Comparison of ENCODE assay signal across 8 cellular contexts in the genomic region with DNA sequence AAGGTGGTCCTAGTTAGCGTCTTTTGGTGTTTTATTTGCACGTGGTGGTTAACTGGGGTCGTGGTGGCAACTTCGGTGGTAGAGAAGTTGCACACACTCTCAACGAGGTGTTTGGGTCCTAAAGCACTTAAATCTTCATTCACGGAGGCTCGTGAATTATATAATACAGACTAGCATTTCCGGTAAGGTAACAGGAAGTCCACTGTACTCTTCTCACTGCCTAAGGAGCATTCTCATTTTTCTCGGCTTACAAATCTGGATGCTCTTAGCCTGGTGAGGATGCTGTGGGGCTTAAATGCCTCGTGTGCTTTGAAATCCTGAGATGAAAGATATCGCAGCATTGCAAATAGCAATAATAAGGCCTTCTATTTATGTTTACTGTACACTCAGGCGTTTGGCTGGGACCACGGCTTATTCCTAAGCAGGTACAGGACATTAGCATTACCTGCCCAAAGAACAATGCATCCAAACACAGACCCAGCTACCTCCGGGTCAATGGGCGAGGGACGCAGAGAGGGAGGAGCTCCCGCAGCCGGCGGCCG. TPM values are rescaled to one million over a fixed set of nuclear protein-coding genes. Genes with fewer than 3 reads are reported as not detected.
A peak's percentile ranks its signal among the peaks of the same experiment; 100 is the strongest.
DNase-seq lines count a peak whose midpoint lies in the region; ATAC-seq and TF ChIP-seq lines count a peak whose summit lies in the region.

No MANE protein-coding gene starts in this region.

- H3K36me3 Mint-ChIP-seq in endothelial cell (ENCODE audit: low read depth, unreplicated experiment): peaks cover 4% of the 10 kb centered on the region
- peaks cover under 1 to 25% (median 18%) of the 10 kb centered on the region in 5 donors for H3K36me3 Mint-ChIP-seq in naive thymus-derived CD4-positive, alpha-beta T cell

- H3K9me3 ChIP-seq in naive thymus-derived CD4-positive, alpha-beta T cell (ENCODE audit: control insufficient read depth in 2 of 3, low read length in 3 of 3): no peaks in the 10 kb centered on the region

- peaks cover 10% of the 10 kb centered on the region for H3K27me3 Mint-ChIP-seq in endothelial cell (ENCODE audit: unreplicated experiment)
- no peaks in the 10 kb centered on the region for H3K27me3 Mint-ChIP-seq in naive thymus-derived CD4-positive, alpha-beta T cell

- peak; percentile 55 for DNase-seq in NCI-H748 (lab: John Stamatoyannopoulos, UW; ENCODE audit: unreplicated experiment)
- DNase-seq in NCI-H748 treated with DMSO at 0.1 percent for 48 hours (lab: John Stamatoyannopoulos, UW): no peak
- peak; percentile 5 for DNase-seq in HS-27A (ENCODE audit: low read depth)
- peak; percentile 40 for DNase-seq in SK-N-DZ (ENCODE audit: low spot score)
- no peak for DNase-seq in endothelial cell (ENCODE audit: low spot score)
- peak in 8 of 9 donors; percentile 17 to 54 (median 44) for DNase-seq in naive thymus-derived CD4-positive, alpha-beta T cell
- DNase-seq in ecto neural progenitor cell (ENCODE audit: low spot score): no peak
- DNase-seq in islet precursor cell: no peak

- H3K4me3 Mint-ChIP-seq in endothelial cell (ENCODE audit: unreplicated experiment): peak overlapping the region; percentile 93
- H3K4me3 Mint-ChIP-seq in naive thymus-derived CD4-positive, alpha-beta T cell: peak overlapping the region; percentile 88 to 98 (median 94)

- CTCF ChIA-PET in naive thymus-derived CD4-positive, alpha-beta T cell (lab: Charles Lee): interaction anchor here (0.8 to 1.2 kb wide), 2 partner anchors 43 to 118 kb away, joined by 3 read pairs; no protein-coding TSS in a partner anchor

- peaks cover 17 to 26% (median 21%) of the 10 kb centered on the region in 3 experiments for H3K36me3 ChIP-seq in naive thymus-derived CD4-positive, alpha-beta T cell (ENCODE audit: control insufficient read depth in 2 of 3, insufficient read depth in 3 of 3, low read length in 3 of 3)

- H3K4me1 Mint-ChIP-seq in endothelial cell (ENCODE audit: unreplicated experiment): peaks cover 17% of the 10 kb centered on the region
- H3K4me1 Mint-ChIP-seq in naive thymus-derived CD4-positive, alpha-beta T cell: peaks cover 35 to 77% (median 60%) of the 10 kb centered on the region in 7 donors

- H3K9me3 Mint-ChIP-seq in endothelial cell (ENCODE audit: unreplicated experiment): no peaks in the 10 kb centered on the region
- H3K9me3 Mint-ChIP-seq in naive thymus-derived CD4-positive, alpha-beta T cell: no peaks in the 10 kb centered on the region

- peaks cover 26 to 33% of the 10 kb centered on the region in 2 donors for H3K4me1 ChIP-seq in naive thymus-derived CD4-positive, alpha-beta T cell (ENCODE audit: control insufficient read depth in 2 of 2, insufficient read depth in 2 of 2, low read length in 2 of 2)

- TF ChIP-seq CTCF in endothelial cell (IDR thresholded peaks at IDR 0.05; ENCODE audit: unreplicated experiment): no peak

- POLR2A ChIA-PET in naive thymus-derived CD4-positive, alpha-beta T cell (lab: Charles Lee): interaction anchor here (0.7 to 3.5 kb wide), 11 partner anchors 10 to 1394 kb away, joined by 3 to 26 read pairs (median 6); a partner anchor contains a TSS

- H3K4me3 ChIP-seq in naive thymus-derived CD4-positive, alpha-beta T cell (ENCODE audit: low read length): peak overlapping the region; percentile 81

- ATAC-seq in naive thymus-derived CD4-positive, alpha-beta T cell: peak; percentile 8

- no peaks in the 10 kb centered on the region for H3K27me3 ChIP-seq in naive thymus-derived CD4-positive, alpha-beta T cell (ENCODE audit: control insufficient read depth in 2 of 2, insufficient read depth in 2 of 2, low read length in 2 of 2)

- peak overlapping the region; percentile 93 for H3K27ac ChIP-seq in naive thymus-derived CD4-positive, alpha-beta T cell (ENCODE audit: low read depth, low read length)

- intact Hi-C loops in naive thymus-derived CD4-positive, alpha-beta T cell (cut with micrococcal nuclease): loop anchor here (2.0 to 10.0 kb wide), 12 partner anchors 46 to 1638 kb away; a partner anchor contains a TSS

- peak overlapping the region; percentile 95 for H3K27ac Mint-ChIP-seq in endothelial cell (ENCODE audit: unreplicated experiment)
- H3K27ac Mint-ChIP-seq in naive thymus-derived CD4-positive, alpha-beta T cell: peak overlapping the region; percentile 87 to 99 (median 97)

RNA-seq across cellular contexts. Expression of a gene that starts 1.0 kb away (rescaled TPM):
- polyA plus RNA-seq in SK-N-DZ (2014; cell fraction: cytosol; rRNA removed): 88.2 and 90.2 TPM in 2 replicates
- polyA plus RNA-seq in SK-N-DZ (2014; cell fraction: nucleus; rRNA removed): 33.9 and 50.2 TPM in 2 replicates
- 56.5 TPM for total RNA-seq in endothelial cell (ENCODE audit: unreplicated experiment)
- 10 to 100 TPM; 59.4 to 73.3 (median 60.9) TPM for total RNA-seq in naive thymus-derived CD4-positive, alpha-beta T cell
- 10 to 100 TPM; 69.2 to 98.2 TPM for polyA plus RNA-seq in naive thymus-derived CD4-positive, alpha-beta T cell

Comparison
In these comparisons a context has a peak if more than half of its experiments do, and no peak if none do; other contexts are left out.
1. DNase-seq: peak in NCI-H748 (single experiment), HS-27A (single experiment), SK-N-DZ (single experiment) and naive thymus-derived CD4-positive, alpha-beta T cell (8 of 9); none in NCI-H748 treated with DMSO at 0.1 percent for 48 hours (single experiment), endothelial cell (single experiment), ecto neural progenitor cell (single experiment) and islet precursor cell (single experiment).